In the genomic region with DNA sequence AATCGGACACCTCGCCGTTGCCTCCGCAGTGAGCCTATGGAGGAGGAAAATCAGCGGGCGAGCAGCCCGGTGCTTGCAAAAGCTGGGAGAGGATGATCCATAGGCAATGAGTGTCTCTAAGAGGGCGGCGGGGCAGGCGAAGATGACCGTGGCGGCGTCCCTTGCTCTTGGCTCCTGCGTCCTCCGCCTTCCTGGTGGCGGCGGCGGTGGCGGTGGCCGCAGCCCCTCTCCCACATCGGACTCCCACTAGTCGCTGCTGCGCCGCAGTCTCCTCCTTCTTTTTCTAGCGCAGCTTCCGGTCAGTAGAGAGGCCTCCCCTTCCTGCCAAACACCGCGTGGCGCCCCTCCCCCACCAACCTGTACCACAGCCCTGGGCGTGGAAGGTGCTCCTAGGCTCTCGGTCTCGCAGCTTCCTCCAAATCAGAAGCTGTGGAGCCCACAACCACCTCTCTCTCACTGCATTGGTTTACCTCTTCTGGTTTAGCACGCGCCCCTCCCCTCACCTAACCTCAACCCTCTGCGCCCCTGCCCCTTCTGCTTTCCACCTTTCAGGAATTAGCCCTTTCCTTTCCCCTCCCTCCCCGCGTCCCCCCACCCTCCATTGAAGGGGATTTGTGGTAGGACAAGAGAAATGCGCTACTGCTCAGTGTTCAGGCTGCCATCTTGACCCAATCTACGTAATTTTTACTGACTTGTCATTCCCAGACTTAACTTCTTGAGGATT, we compare ENCODE assay signal across 1 cellular context.
TF ChIP-seq lines count a peak whose summit lies in the region.

SPIN3 (minus strand) TSS at position 271 of the 724 bp plus-strand sequence. CDS start 594 bp downstream, outside the sequence.

TF ChIP-seq in HepG2, 621 proteins besides CTCF, POLR2A, EP300 and RAD21 (continued from another document and continues in another):
- TF ChIP-seq ARID2 (CRISPR knock-in tag; IDR thresholded peaks at IDR 0.05; ENCODE audit: borderline replicate concordance) (0 out of 2 replicates have a peak, but pooled peaks have one; percentile 42), FIP1L1 (IDR thresholded peaks at IDR 0.05; ENCODE audit: borderline replicate concordance, insufficient read depth, low read depth, low read length) (no peak), ADNP (CRISPR knock-in tag; IDR thresholded peaks at IDR 0.05) (no peak), ATF1 (CRISPR knock-in tag; IDR thresholded peaks at IDR 0.05) (no peak), ZMYM4 (CRISPR knock-in tag; IDR thresholded peaks at IDR 0.05) (peak; percentile 76), ZNF33A (CRISPR knock-in tag; IDR thresholded peaks at IDR 0.05; ENCODE audit: borderline replicate concordance) (no peak), NBN (conservative IDR thresholded peaks at IDR 0.05) (no peak), SRSF1 (optimal IDR thresholded peaks at IDR 0.05; ENCODE audit: low read depth, low read length) (peak; percentile 73), REXO4 (CRISPR knock-in tag; IDR thresholded peaks at IDR 0.05; ENCODE audit: borderline replicate concordance) (no peak), SP4 (CRISPR knock-in tag; IDR thresholded peaks at IDR 0.05) (peak; percentile 58; the same call in 1 of the 2 replicates), MAZ (IDR thresholded peaks at IDR 0.05; ENCODE audit: borderline replicate concordance, low read depth, low read length) (no peak), MAZ (CRISPR knock-in tag; IDR thresholded peaks at IDR 0.05; ENCODE audit: low read depth) (peak; percentile 36; the same call in 1 of the 2 replicates), ZNF687 (CRISPR knock-in tag; IDR thresholded peaks at IDR 0.05) (peak; percentile 77), PHF20 (CRISPR knock-in tag; IDR thresholded peaks at IDR 0.05) (peak; percentile 59; the same call in 1 of the 2 replicates), SP1 (IDR thresholded peaks at IDR 0.05) (no peak), SP1 (CRISPR knock-in tag; IDR thresholded peaks at IDR 0.05) (0 out of 2 replicates have a peak, but pooled peaks have one; percentile 27), IRF9 (CRISPR knock-in tag; IDR thresholded peaks at IDR 0.05; ENCODE audit: borderline replicate concordance) (no peak), KLF12 (CRISPR knock-in tag; IDR thresholded peaks at IDR 0.05; ENCODE audit: borderline replicate concordance) (no peak), ZFP41 (CRISPR knock-in tag; IDR thresholded peaks at IDR 0.05; ENCODE audit: borderline replicate concordance) (peak; percentile 83; the same call in 1 of the 2 replicates), ZNF788 (CRISPR knock-in tag; IDR thresholded peaks at IDR 0.05; ENCODE audit: borderline replicate concordance) (peak; percentile 85), ZNF501 (CRISPR knock-in tag; IDR thresholded peaks at IDR 0.05) (0 out of 2 replicates have a peak, but pooled peaks have one; percentile 6), ZNF530 (CRISPR knock-in tag; IDR thresholded peaks at IDR 0.05; ENCODE audit: low read depth) (no peak), ZNF20 (CRISPR knock-in tag; IDR thresholded peaks at IDR 0.05) (no peak), ZNF543 (CRISPR knock-in tag; IDR thresholded peaks at IDR 0.05) (0 out of 2 replicates have a peak, but pooled peaks have one; percentile 39), ZNF441 (CRISPR knock-in tag; IDR thresholded peaks at IDR 0.05; ENCODE audit: borderline replicate concordance) (peak; percentile 21; the same call in 1 of the 2 replicates), ZBTB21 (CRISPR knock-in tag; IDR thresholded peaks at IDR 0.05) (no peak), ELF3 (CRISPR knock-in tag; IDR thresholded peaks at IDR 0.05) (peak; percentile 75), NFKB2 (CRISPR knock-in tag; IDR thresholded peaks at IDR 0.05; ENCODE audit: borderline replicate concordance) (peak; percentile 69; the same call in 1 of the 2 replicates), MED1 (CRISPR knock-in tag; IDR thresholded peaks at IDR 0.05) (peak; percentile 48; the same call in 1 of the 2 replicates), ZNF3 (CRISPR knock-in tag; IDR thresholded peaks at IDR 0.05) (no peak), TRIM24 (CRISPR knock-in tag; IDR thresholded peaks at IDR 0.05) (no peak), SNRNP70 (IDR thresholded peaks at IDR 0.05; ENCODE audit: low read depth, low read length) (no peak), CENPT (CRISPR knock-in tag; IDR thresholded peaks at IDR 0.05; ENCODE audit: low read depth) (no peak), GATAD2A (CRISPR knock-in tag; IDR thresholded peaks at IDR 0.05) (peak; percentile 46; the same call in 1 of the 2 replicates), ZNF567 (CRISPR knock-in tag; IDR thresholded peaks at IDR 0.05; ENCODE audit: borderline replicate concordance) (no peak), PCBP1 (IDR thresholded peaks at IDR 0.05; ENCODE audit: borderline replicate concordance, low read depth, low read length) (0 out of 2 replicates have a peak, but pooled peaks have one; percentile 16), SIX4 (CRISPR knock-in tag; IDR thresholded peaks at IDR 0.05) (no peak), HNRNPUL1 (IDR thresholded peaks at IDR 0.05; ENCODE audit: low read depth, low read length) (no peak), YY1 (IDR thresholded peaks at IDR 0.05; ENCODE audit: insufficient read depth, insufficient replicate concordance, low read depth, low read length) (peak; percentile 36), ZNF484 (CRISPR knock-in tag; IDR thresholded peaks at IDR 0.05; ENCODE audit: borderline replicate concordance, low read depth) (no peak)
- TF ChIP-seq, protein P1, sequence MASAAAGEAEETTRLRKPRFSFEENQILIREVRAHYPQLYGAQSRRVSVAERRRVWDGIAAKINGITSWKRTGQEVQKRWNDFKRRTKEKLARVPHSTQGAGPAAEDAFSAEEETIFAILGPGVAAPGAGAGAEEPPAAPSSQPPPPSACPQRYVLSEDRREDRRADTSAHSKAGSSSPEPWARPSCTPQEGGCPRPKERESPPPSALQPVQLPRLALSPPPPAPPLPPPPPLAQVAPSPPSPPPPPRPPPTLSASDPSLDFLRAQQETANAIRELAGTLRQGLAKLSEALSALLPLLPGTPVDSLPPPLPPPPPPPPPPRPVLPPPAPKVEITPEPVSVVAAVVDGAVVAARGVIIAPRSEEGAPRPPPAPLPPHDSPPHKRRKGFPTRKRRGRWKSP (CRISPR knock-in tag; IDR thresholded peaks at IDR 0.05) = no peak
- TF ChIP-seq, protein P2, sequence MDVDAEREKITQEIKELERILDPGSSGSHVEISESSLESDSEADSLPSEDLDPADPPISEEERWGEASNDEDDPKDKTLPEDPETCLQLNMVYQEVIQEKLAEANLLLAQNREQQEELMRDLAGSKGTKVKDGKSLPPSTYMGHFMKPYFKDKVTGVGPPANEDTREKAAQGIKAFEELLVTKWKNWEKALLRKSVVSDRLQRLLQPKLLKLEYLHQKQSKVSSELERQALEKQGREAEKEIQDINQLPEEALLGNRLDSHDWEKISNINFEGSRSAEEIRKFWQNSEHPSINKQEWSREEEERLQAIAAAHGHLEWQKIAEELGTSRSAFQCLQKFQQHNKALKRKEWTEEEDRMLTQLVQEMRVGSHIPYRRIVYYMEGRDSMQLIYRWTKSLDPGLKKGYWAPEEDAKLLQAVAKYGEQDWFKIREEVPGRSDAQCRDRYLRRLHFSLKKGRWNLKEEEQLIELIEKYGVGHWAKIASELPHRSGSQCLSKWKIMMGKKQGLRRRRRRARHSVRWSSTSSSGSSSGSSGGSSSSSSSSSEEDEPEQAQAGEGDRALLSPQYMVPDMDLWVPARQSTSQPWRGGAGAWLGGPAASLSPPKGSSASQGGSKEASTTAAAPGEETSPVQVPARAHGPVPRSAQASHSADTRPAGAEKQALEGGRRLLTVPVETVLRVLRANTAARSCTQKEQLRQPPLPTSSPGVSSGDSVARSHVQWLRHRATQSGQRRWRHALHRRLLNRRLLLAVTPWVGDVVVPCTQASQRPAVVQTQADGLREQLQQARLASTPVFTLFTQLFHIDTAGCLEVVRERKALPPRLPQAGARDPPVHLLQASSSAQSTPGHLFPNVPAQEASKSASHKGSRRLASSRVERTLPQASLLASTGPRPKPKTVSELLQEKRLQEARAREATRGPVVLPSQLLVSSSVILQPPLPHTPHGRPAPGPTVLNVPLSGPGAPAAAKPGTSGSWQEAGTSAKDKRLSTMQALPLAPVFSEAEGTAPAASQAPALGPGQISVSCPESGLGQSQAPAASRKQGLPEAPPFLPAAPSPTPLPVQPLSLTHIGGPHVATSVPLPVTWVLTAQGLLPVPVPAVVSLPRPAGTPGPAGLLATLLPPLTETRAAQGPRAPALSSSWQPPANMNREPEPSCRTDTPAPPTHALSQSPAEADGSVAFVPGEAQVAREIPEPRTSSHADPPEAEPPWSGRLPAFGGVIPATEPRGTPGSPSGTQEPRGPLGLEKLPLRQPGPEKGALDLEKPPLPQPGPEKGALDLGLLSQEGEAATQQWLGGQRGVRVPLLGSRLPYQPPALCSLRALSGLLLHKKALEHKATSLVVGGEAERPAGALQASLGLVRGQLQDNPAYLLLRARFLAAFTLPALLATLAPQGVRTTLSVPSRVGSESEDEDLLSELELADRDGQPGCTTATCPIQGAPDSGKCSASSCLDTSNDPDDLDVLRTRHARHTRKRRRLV (CRISPR knock-in tag; IDR thresholded peaks at IDR 0.05) = no peak
- TF ChIP-seq, protein P3, sequence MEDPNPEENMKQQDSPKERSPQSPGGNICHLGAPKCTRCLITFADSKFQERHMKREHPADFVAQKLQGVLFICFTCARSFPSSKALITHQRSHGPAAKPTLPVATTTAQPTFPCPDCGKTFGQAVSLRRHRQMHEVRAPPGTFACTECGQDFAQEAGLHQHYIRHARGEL (CRISPR knock-in tag; IDR thresholded peaks at IDR 0.05) = no peak
- TF ChIP-seq, protein P4, sequence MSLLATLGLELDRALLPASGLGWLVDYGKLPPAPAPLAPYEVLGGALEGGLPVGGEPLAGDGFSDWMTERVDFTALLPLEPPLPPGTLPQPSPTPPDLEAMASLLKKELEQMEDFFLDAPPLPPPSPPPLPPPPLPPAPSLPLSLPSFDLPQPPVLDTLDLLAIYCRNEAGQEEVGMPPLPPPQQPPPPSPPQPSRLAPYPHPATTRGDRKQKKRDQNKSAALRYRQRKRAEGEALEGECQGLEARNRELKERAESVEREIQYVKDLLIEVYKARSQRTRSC (CRISPR knock-in tag; IDR thresholded peaks at IDR 0.05; ENCODE audit: low read depth) = no peak
- TF ChIP-seq, protein P5, sequence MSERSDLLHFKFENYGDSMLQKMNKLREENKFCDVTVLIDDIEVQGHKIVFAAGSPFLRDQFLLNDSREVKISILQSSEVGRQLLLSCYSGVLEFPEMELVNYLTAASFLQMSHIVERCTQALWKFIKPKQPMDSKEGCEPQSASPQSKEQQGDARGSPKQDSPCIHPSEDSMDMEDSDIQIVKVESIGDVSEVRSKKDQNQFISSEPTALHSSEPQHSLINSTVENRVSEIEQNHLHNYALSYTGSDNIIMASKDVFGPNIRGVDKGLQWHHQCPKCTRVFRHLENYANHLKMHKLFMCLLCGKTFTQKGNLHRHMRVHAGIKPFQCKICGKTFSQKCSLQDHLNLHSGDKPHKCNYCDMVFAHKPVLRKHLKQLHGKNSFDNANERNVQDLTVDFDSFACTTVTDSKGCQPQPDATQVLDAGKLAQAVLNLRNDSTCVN (CRISPR knock-in tag; IDR thresholded peaks at IDR 0.05; ENCODE audit: borderline replicate concordance) = peak; percentile 44; the same call in 1 of the 2 replicates
- TF ChIP-seq, protein P6, sequence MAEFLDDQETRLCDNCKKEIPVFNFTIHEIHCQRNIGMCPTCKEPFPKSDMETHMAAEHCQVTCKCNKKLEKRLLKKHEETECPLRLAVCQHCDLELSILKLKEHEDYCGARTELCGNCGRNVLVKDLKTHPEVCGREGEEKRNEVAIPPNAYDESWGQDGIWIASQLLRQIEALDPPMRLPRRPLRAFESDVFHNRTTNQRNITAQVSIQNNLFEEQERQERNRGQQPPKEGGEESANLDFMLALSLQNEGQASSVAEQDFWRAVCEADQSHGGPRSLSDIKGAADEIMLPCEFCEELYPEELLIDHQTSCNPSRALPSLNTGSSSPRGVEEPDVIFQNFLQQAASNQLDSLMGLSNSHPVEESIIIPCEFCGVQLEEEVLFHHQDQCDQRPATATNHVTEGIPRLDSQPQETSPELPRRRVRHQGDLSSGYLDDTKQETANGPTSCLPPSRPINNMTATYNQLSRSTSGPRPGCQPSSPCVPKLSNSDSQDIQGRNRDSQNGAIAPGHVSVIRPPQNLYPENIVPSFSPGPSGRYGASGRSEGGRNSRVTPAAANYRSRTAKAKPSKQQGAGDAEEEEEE (CRISPR knock-in tag; IDR thresholded peaks at IDR 0.05; ENCODE audit: borderline replicate concordance) = no peak
- TF ChIP-seq, protein P7, sequence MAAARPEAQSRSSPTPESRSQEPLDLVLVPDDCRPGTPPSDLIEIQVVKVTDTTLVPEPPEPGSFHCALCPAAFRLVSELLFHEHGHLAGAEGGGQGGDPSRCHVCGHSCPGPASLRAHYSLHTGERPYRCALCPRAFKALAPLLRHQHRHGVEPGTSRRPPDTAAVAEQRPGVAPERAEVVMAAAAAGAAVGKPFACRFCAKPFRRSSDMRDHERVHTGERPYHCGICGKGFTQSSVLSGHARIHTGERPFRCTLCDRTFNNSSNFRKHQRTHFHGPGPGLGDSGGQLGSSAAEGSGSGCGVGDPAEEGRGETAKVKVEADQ (CRISPR knock-in tag; IDR thresholded peaks at IDR 0.05; ENCODE audit: borderline replicate concordance) = no peak
